ENCODE assay signal across 20 cellular contexts in genomic region chr10:127911218-127911866, GRCh38. TPM values are rescaled to one million over a fixed set of nuclear protein-coding genes. Genes with fewer than 3 reads are reported as not detected.
DNase-seq lines count a peak whose midpoint lies in the region; ATAC-seq and TF ChIP-seq lines count a peak whose summit lies in the region.
"Had no signal": no experiment of that assay in that cellular context is flagged by ENCODE, and none has a peak within 500 bp of the region (broad histone marks: within the 10 kb centered on the region; RNA-seq: fewer than 3 reads in every experiment).

No MANE protein-coding gene starts in this region.

- H3K27me3 ChIP-seq in BLaER1 treated with 17β-estradiol and CSF1 and Interleukin-3, amounts not matched to agents 10 nM and 100 nM, result peaks cover 0 to 30% (median 25%) of the 10 kb centered on the region in 11 experiments; a peak in 18 of 22 replicates
- H3K27me3 ChIP-seq in left ventricle myocardium inferior (ENCODE audit: low read depth) (no peaks in the 10 kb centered on the region), mesenchymal stem cell (ENCODE audit: control insufficient read depth in 1 of 2, insufficient read depth in 1 of 2, low read length in 2 of 2) (no peaks in the 10 kb centered on the region)
- H3K27me3 ChIP-seq: SJSA1 had no signal

- H3K14ac ChIP-seq in mesenchymal stem cell (ENCODE audit: low read length in 2 of 2), result no peak overlapping the region

- H2BK12ac ChIP-seq in mesenchymal stem cell (ENCODE audit: low read length in 2 of 2), result peak overlapping the region in 1 of 2 experiments; percentile 4

- H3K4me3 ChIP-seq in BLaER1 treated with 17β-estradiol and CSF1 and Interleukin-3, amounts not matched to agents 10 nM and 100 nM, result no peak overlapping the region
- H3K4me3 ChIP-seq in left ventricle myocardium inferior (peak overlapping the region; percentile 26), mesenchymal stem cell (ENCODE audit: insufficient read depth in 1 of 2, low read depth in 1 of 2, low read length in 2 of 2) (no peak overlapping the region)
- H3K4me3 ChIP-seq: A549, HAP-1, SJSA1 had no signal

- H3K36me3 ChIP-seq in BLaER1 treated with 17β-estradiol and CSF1 and Interleukin-3, amounts not matched to agents 10 nM and 100 nM, result peaks cover 0 to 14% (median 0%) of the 10 kb centered on the region in 11 experiments; a peak in 4 of 22 replicates
- no peaks in the 10 kb centered on the region for H3K36me3 ChIP-seq in left ventricle myocardium inferior
- H3K36me3 ChIP-seq in mesenchymal stem cell (ENCODE audit: control insufficient read depth in 1 of 2, insufficient read depth in 2 of 2, low read depth in 1 of 2, low read length in 2 of 2), result no peaks in the 10 kb centered on the region
- H3K36me3 ChIP-seq: HAP-1 had no signal

- H4K8ac ChIP-seq in mesenchymal stem cell (ENCODE audit: low read length), result peak overlapping the region; percentile 39

- peak overlapping the region; percentile 31 to 91 (median 57); a peak in 21 of 22 replicates for H3K4me2 ChIP-seq in BLaER1 treated with 17β-estradiol and CSF1 and Interleukin-3, amounts not matched to agents 10 nM and 100 nM
- no peak overlapping the region for H3K4me2 ChIP-seq in mesenchymal stem cell (ENCODE audit: low read length, poor library complexity, severe bottlenecking)
- H3K4me2 ChIP-seq: A549 had no signal

- intact Hi-C loops in left ventricle myocardium inferior (cut with micrococcal nuclease), result no loop called here

- peak; percentile 16 for DNase-seq in cerebellar cortex (ENCODE audit: low spot score)
- peak; percentile 58 for DNase-seq in left ventricle myocardium inferior
- DNase-seq in mesenchymal stem cell, result no peak
- no peak for DNase-seq in GM19238 (ENCODE audit: insufficient read length, low spot score)
- no peak for DNase-seq in activated CD4-positive, CD25-positive, alpha-beta regulatory T cell (lab: John Stamatoyannopoulos, UW)
- DNase-seq: CD4-positive, alpha-beta T cell; DMS79; GDM1; Karpas-422; MM.1S; NCI-H1105; NCI-H1694 treated with DMSO at 0.1 percent for 48 hours; NCI-H82 had no signal

- no peak overlapping the region for H3K18ac ChIP-seq in mesenchymal stem cell (ENCODE audit: low read depth in 1 of 2, low read length in 2 of 2)

- no peak overlapping the region for H2BK120ac ChIP-seq in mesenchymal stem cell (ENCODE audit: low read depth, low read length)

- H3K4me1 ChIP-seq in BLaER1 treated with 17β-estradiol and CSF1 and Interleukin-3, amounts not matched to agents 10 nM and 100 nM, result peaks cover 22 to 56% (median 33%) of the 10 kb centered on the region in 10 experiments
- H3K4me1 ChIP-seq in left ventricle myocardium inferior, result peaks cover 90% of the 10 kb centered on the region
- H3K4me1 ChIP-seq in mesenchymal stem cell (ENCODE audit: control insufficient read depth, insufficient read depth, low read depth, low read length), result peaks cover 18% of the 10 kb centered on the region

- H4K20me1 ChIP-seq in BLaER1 treated with 17β-estradiol and CSF1 and Interleukin-3, amounts not matched to agents 10 nM and 100 nM, result peaks cover 0 to 13% (median 0%) of the 10 kb centered on the region in 11 experiments; a peak in 1 of 22 replicates

- no peak overlapping the region for H2AFZ ChIP-seq in mesenchymal stem cell (ENCODE audit: low read depth, low read length)

- no peak overlapping the region for H2AK5ac ChIP-seq in mesenchymal stem cell (ENCODE audit: low read length, severe bottlenecking)

- H3K9ac ChIP-seq in BLaER1 treated with 17β-estradiol and CSF1 and Interleukin-3, amounts not matched to agents 10 nM and 100 nM, result peak overlapping the region in 4 of 11 experiments; percentile 29 to 55 (median 42); a peak in 4 of 22 replicates
- no peak overlapping the region for H3K9ac ChIP-seq in mesenchymal stem cell (ENCODE audit: low read length)

- H3K4ac ChIP-seq in mesenchymal stem cell (ENCODE audit: low read depth in 1 of 2, low read length in 2 of 2), result no peak overlapping the region

- peaks cover 14% of the 10 kb centered on the region for H3K79me1 ChIP-seq in mesenchymal stem cell (replicated peaks; ENCODE audit: low read length, poor library complexity, severe bottlenecking)

- H4K91ac ChIP-seq in mesenchymal stem cell (ENCODE audit: low read length), result no peak overlapping the region

- H2BK15ac ChIP-seq in mesenchymal stem cell (ENCODE audit: low read depth, poor library complexity, severe bottlenecking), result no peak overlapping the region

- H3K23ac ChIP-seq in mesenchymal stem cell (ENCODE audit: low read length in 2 of 2), result no peak overlapping the region

- WGBS in mesenchymal stem cell, result 82% methylated on average over 10 of the region's 10 CpGs

- H3K27ac ChIP-seq in BLaER1 treated with 17β-estradiol and CSF1 and Interleukin-3, amounts not matched to agents 10 nM and 100 nM, result peak overlapping the region in 4 of 11 experiments; percentile 3 to 31 (median 11); a peak in 4 of 22 replicates
- H3K27ac ChIP-seq in left ventricle myocardium inferior (replicated peaks), result peak overlapping the region; percentile 89
- H3K27ac ChIP-seq in mesenchymal stem cell (ENCODE audit: low read length, poor library complexity, severe bottlenecking), result no peak overlapping the region
- H3K27ac ChIP-seq: A549, SJSA1 had no signal

- peaks cover 0 to 12% (median 7%) of the 10 kb centered on the region in 11 experiments; a peak in 20 of 22 replicates for H3K9me3 ChIP-seq in BLaER1 treated with 17β-estradiol and CSF1 and Interleukin-3, amounts not matched to agents 10 nM and 100 nM (replicated peaks in 1 of 11)
- H3K9me3 ChIP-seq in left ventricle myocardium inferior (replicated peaks) (no peaks in the 10 kb centered on the region), mesenchymal stem cell (ENCODE audit: control insufficient read depth, low read length) (no peaks in the 10 kb centered on the region)
- H3K9me3 ChIP-seq: A549, HAP-1 had no signal

- ATAC-seq in GM21619 (IDR thresholded peaks at IDR 0.05; ENCODE audit: unreplicated experiment), result no peak
- no peak for ATAC-seq in GM18873 (IDR thresholded peaks at IDR 0.05; ENCODE audit: low FRiP score, unreplicated experiment)
- ATAC-seq: A549 had no signal

- no peak overlapping the region for H2BK5ac ChIP-seq in mesenchymal stem cell (ENCODE audit: low read depth, low read length, poor library complexity, severe bottlenecking)

- TF ChIP-seq CTCF in left ventricle myocardium inferior (IDR thresholded peaks at IDR 0.05; ENCODE audit: borderline replicate concordance), result no peak

RNA-seq across cellular contexts. Expression of gene PTPRE, which starts 4.4 kb away (rescaled TPM):
- 13.8 TPM for total RNA-seq in left ventricle myocardium inferior
- 20.4 TPM for polyA plus RNA-seq in mesenchymal stem cell (2013, experiment 1 of 2)
- polyA plus RNA-seq in mesenchymal stem cell (2013, experiment 2 of 2), result 22.5 TPM

RNA-seq across cellular contexts. Expression of gene CLRN3, which starts 18.6 kb away (rescaled TPM):
- total RNA-seq in left ventricle myocardium inferior, result not detected
- polyA plus RNA-seq in mesenchymal stem cell (2013, experiment 1 of 2), result 0.07 TPM
- 0.05 TPM for polyA plus RNA-seq in mesenchymal stem cell (2013, experiment 2 of 2)
- total RNA-seq: CD4-positive, alpha-beta T cell; NCI-H460; SJSA1 had no signal

Comparison
In these comparisons a context has a peak if more than half of its experiments do, and no peak if none do; other contexts are left out.
1. DNase-seq: peak in cerebellar cortex (single experiment) and left ventricle myocardium inferior (single experiment); none in mesenchymal stem cell (single experiment), GM19238 (single experiment) and activated CD4-positive, CD25-positive, alpha-beta regulatory T cell (0 of 4).